8 cellular contexts compared by ENCODE assay signal in the genomic region with DNA sequence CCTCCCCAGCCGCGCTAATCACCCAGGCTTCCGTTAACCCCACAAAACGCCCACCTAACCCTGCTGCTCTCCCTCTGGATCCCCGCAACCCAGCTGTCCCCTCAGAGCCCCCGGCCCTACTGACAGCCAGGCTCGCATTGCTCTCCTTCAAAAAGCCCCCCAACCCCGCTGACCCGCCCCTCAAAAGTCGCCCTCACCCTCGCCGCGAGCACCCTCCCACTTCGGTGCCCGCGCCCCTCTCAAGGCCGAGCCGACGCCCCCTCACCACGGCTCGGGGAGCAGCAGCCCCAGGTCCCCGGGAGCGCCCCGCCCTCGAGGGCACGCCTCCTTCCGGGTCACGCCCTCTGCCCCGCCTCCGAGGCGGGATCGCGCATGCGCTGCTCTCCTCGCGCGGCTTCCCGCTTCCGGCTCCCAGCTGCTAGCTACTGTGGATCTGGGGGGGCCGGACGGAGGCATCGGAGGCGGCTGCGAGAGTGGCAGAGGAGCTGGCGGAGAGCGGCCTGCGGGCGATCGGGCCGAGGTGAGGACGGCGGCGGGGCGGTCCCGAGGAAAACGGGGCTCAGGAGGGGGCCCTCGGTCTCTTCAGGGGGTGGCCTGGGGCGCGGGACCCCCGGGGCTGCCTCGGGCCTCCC. TPM values are rescaled to one million over a fixed set of nuclear protein-coding genes. Genes with fewer than 3 reads are reported as not detected.
DNase-seq lines count a peak whose midpoint lies in the region; ATAC-seq and TF ChIP-seq lines count a peak whose summit lies in the region.

No MANE protein-coding gene starts in this region.

- TF ChIP-seq CTCF in cardiac muscle cell (IDR thresholded peaks at IDR 0.05; ENCODE audit: low read depth, low read length) (no peak), parathyroid adenoma (IDR thresholded peaks at IDR 0.05) (peak; percentile 20), thyroid gland (IDR thresholded peaks at IDR 0.05) (no peak)

- H3K79me2 ChIP-seq in parathyroid adenoma: peaks cover 21% of the 10 kb centered on the region

- H3K9ac ChIP-seq in adipocyte (ENCODE audit: low read length) (peak overlapping the region; percentile 84), parathyroid adenoma (peak overlapping the region; percentile 85)

- H3K36me3 ChIP-seq in adipocyte (ENCODE audit: control insufficient read depth, insufficient read depth, low read length, severe bottlenecking) (no peaks in the 10 kb centered on the region), cardiac muscle cell (no peaks in the 10 kb centered on the region), parathyroid adenoma (ENCODE audit: control insufficient read depth, insufficient read depth, low read length) (no peaks in the 10 kb centered on the region), thyroid gland (no peaks in the 10 kb centered on the region)

- intact Hi-C loops in thyroid gland (cut with DNase I): loop anchor here (10.0 kb wide), 1 partner anchor 140 kb away; a partner anchor contains a TSS

- DNase-seq in GM04503 (ENCODE audit: low read depth) (peak; percentile 44), NCI-H1105 treated with DMSO at 0.1 percent for 48 hours (lab: John Stamatoyannopoulos, UW) (peak; percentile 75), SW480 (ENCODE audit: low spot score) (peak; percentile 81), adipocyte (ENCODE audit: low read depth) (peak; percentile 95), cardiac muscle cell (ENCODE audit: low read depth in 1 of 2, low spot score in 1 of 2) (peak; percentile 92 to 93), thyroid gland (peak; percentile 82 to 84)

- H3K4me1 ChIP-seq in adipocyte (ENCODE audit: control insufficient read depth, insufficient read depth, low read length) (peaks cover 7% of the 10 kb centered on the region), cardiac muscle cell (ENCODE audit: low read depth) (peaks cover 4% of the 10 kb centered on the region), parathyroid adenoma (peaks cover 12% of the 10 kb centered on the region), thyroid gland (peaks cover 11 to 15% of the 10 kb centered on the region in 2 donors)

- H3K9me3 ChIP-seq in adipocyte (ENCODE audit: control insufficient read depth, low read length) (no peaks in the 10 kb centered on the region), cardiac muscle cell (ENCODE audit: low read depth) (no peaks in the 10 kb centered on the region), parathyroid adenoma (ENCODE audit: control insufficient read depth, low read length) (no peaks in the 10 kb centered on the region), thyroid gland (no peaks in the 10 kb centered on the region)

- H3K4me2 ChIP-seq in parathyroid adenoma (ENCODE audit: low read length): peak overlapping the region; percentile 60

- ATAC-seq in HG02588 (IDR thresholded peaks at IDR 0.05; ENCODE audit: unreplicated experiment): peak; percentile 71

- H2AFZ ChIP-seq in parathyroid adenoma: peak overlapping the region; percentile 99

- H3K4me3 ChIP-seq in adipocyte (ENCODE audit: low read length) (peak overlapping the region; percentile 86), cardiac muscle cell (peak overlapping the region; percentile 50), parathyroid adenoma (ENCODE audit: low read depth, low read length) (peak overlapping the region; percentile 97), thyroid gland (replicated peaks in 1 of 3) (peak overlapping the region; percentile 42 to 97 (median 89))

- TF ChIP-seq POLR2A in thyroid gland (IDR thresholded peaks at IDR 0.05): peak in 1 of 2 donors; percentile 74

- H3K27me3 ChIP-seq in adipocyte (replicated peaks; ENCODE audit: control insufficient read depth, insufficient read depth, low read length) (no peaks in the 10 kb centered on the region), cardiac muscle cell (no peaks in the 10 kb centered on the region), parathyroid adenoma (ENCODE audit: control insufficient read depth, insufficient read depth, low read length) (no peaks in the 10 kb centered on the region), thyroid gland (no peaks in the 10 kb centered on the region)

- WGBS in thyroid gland, 2 donors: 1 to 2% methylated on average over 17 to 18 of the region's 61 CpGs

- H3K27ac ChIP-seq in cardiac muscle cell (peak overlapping the region; percentile 3), parathyroid adenoma (peak overlapping the region; percentile 39), thyroid gland (peak overlapping the region in 2 of 3 donors; percentile 56 to 60)

RNA-seq across cellular contexts. Expression of a gene that starts 46.1 kb away (rescaled TPM):
- 26.2 and 31.9 TPM in 2 replicates for total RNA-seq in cardiac muscle cell
- 12.3 and 16.8 TPM in 2 replicates for polyA plus RNA-seq in cardiac muscle cell
- 10 to 100 TPM; 22.6 to 37.2 (median 27.2) TPM for total RNA-seq in thyroid gland

Comparison
In these comparisons a context has a peak if more than half of its experiments do, and no peak if none do; other contexts are left out.
1. Peak in every context shown above with its lines: DNase-seq, ATAC-seq, H3K4me3 ChIP-seq and H3K27ac ChIP-seq.
2. DNase-seq: peak in every context shown above with its lines; median percentile 95 in adipocyte; 92 in cardiac muscle cell; 83 in thyroid gland; 81 in SW480; 75 in NCI-H1105 treated with DMSO at 0.1 percent for 48 hours; 44 in GM04503.
3. H3K27ac ChIP-seq: peak in every context shown above with its lines; median percentile 58 in thyroid gland; 39 in parathyroid adenoma; 3 in cardiac muscle cell.